In the genomic region with DNA sequence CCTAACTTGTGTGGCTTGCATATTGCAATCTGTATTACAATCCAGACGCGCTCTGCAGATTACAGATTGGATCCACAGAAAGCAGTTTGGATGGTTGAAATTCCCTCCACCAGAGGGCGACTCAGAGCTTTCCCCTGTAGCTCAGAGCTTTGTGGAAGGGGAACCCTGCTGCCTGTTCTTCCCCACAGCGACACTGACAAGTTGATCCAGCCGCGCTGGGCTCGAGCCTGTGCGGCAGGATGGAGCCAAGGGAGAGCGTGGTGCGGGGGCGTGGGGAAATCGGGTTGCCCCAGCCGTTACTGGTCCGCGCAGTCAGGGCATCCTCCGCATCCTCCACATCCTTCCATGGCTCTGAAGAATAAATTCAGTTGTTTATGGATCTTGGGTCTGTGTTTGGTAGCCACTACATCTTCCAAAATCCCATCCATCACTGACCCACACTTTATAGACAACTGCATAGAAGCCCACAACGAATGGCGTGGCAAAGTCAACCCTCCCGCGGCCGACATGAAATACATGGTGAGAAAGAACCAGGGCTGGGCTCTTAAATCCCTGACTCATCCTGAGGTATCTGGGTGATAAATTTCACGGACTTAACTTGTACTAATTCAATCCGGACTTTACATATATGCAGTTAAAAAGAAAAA, we compare ENCODE assay signal across 8 cellular contexts. TPM values are rescaled to one million over a fixed set of nuclear protein-coding genes. Genes with fewer than 3 reads are reported as not detected.
DNase-seq lines count a peak whose midpoint lies in the region; ATAC-seq and TF ChIP-seq lines count a peak whose summit lies in the region.

A gene with protein sequence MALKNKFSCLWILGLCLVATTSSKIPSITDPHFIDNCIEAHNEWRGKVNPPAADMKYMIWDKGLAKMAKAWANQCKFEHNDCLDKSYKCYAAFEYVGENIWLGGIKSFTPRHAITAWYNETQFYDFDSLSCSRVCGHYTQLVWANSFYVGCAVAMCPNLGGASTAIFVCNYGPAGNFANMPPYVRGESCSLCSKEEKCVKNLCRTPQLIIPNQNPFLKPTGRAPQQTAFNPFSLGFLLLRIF (plus strand): TSS at position 287 of the 647 bp plus-strand sequence. CDS start 59 bp downstream, at position 346.

- H3K4me1 ChIP-seq in left lung, result peaks cover 2 to 22% of the 10 kb centered on the region in 2 donors

- no peak within 1 kb of the TSS for H3K27ac ChIP-seq in left lung

- peaks cover 0 to 3% of the 10 kb centered on the region in 2 donors for H3K27me3 ChIP-seq in left lung

- peak; percentile 93 for DNase-seq in A172 (ENCODE audit: low spot score)
- peak; percentile 69 for DNase-seq in NCI-H2107 treated with DMSO at 0.1 percent for 48 hours (lab: John Stamatoyannopoulos, UW; ENCODE audit: unreplicated experiment)
- peak; percentile 90 for DNase-seq in activated CD4-positive, alpha-beta T cell treated with anti-CD3 and anti-CD28 coated beads for 48 hours
- DNase-seq in dermis blood vessel endothelial cell, result peak; percentile 91
- DNase-seq in left lung, result peak; percentile 81 to 83
- DNase-seq in stimulated activated CD4-positive, alpha-beta T cell treated with anti-CD3 and anti-CD28 coated beads, Interleukin-2, amount 100 ng/mL, for 48 hours, result peak; percentile 81 to 83

- ATAC-seq in GM18499 (IDR thresholded peaks at IDR 0.05; ENCODE audit: insufficient read depth, unreplicated experiment) (peak; percentile 45), HG02938 (IDR thresholded peaks at IDR 0.05; ENCODE audit: unreplicated experiment) (peak; percentile 63), left lung (peak; percentile 89)

- intact Hi-C loops in left lung (cut with DNase I), result loop anchor here in 1 of 2 donors (10.0 kb wide), 1 partner anchor 160 kb away; no protein-coding TSS in a partner anchor

- H3K9me3 ChIP-seq in left lung, result no peaks in the 10 kb centered on the region

- peak within 1 kb of the TSS in 1 of 2 donors; percentile 24 for H3K4me3 ChIP-seq in left lung

- TF ChIP-seq CTCF in left lung (IDR thresholded peaks at IDR 0.05), result peak; percentile 84 to 94

- no peaks in the 10 kb centered on the region for H3K36me3 ChIP-seq in left lung

RNA-seq across cellular contexts. Expression of the gene that starts here (rescaled TPM):
- not detected in 2 replicates for total RNA-seq in A172 (2014; rRNA removed; shearing (Covaris generic))
- total RNA-seq in dermis blood vessel endothelial cell (not detected in 2 replicates), left lung (not detected)

Comparison
In these comparisons a context has a peak if more than half of its experiments do, and no peak if none do; other contexts are left out.
1. Peak in DNase-seq in A172; RNA of the gene not detected or under 1 TPM.
2. Peak in DNase-seq in dermis blood vessel endothelial cell; RNA of the gene not detected or under 1 TPM.
3. Peak in DNase-seq and ATAC-seq in left lung; RNA of the gene not detected or under 1 TPM.